Comparison of ENCODE assay signal across 8 cellular contexts in genomic region chr7:32941181-32941995, GRCh38. TPM values are rescaled to one million over a fixed set of nuclear protein-coding genes. Genes with fewer than 3 reads are reported as not detected.
DNase-seq lines count a peak whose midpoint lies in the region; FAIRE-seq and TF ChIP-seq lines count a peak whose summit lies in the region.

No MANE protein-coding gene starts in this region.

- H3K27me3 ChIP-seq in BLaER1 (peaks cover 28% of the 10 kb centered on the region), breast epithelium (no peaks in the 10 kb centered on the region)

- peaks cover 8 to 23% (median 13%) of the 10 kb centered on the region in 3 donors for H3K4me1 Mint-ChIP-seq in IgD-negative memory B cell

- H3K4me2 ChIP-seq in BLaER1, result peak overlapping the region; percentile 96

- H3K4me1 ChIP-seq in BLaER1, result peaks cover 12% of the 10 kb centered on the region; the same call in 1 of the 2 replicates
- H3K4me1 ChIP-seq in breast epithelium, result peaks cover 0 to 4% of the 10 kb centered on the region in 2 donors
- no peaks in the 10 kb centered on the region for H3K4me1 ChIP-seq in mesodermal cell (ENCODE audit: control insufficient read depth, insufficient read depth, low read length, poor library complexity, severe bottlenecking)

- peaks cover 0 to 3% (median 0%) of the 10 kb centered on the region in 3 donors for H3K9me3 Mint-ChIP-seq in IgD-negative memory B cell

- H3K27me3 Mint-ChIP-seq in IgD-negative memory B cell, result no peaks in the 10 kb centered on the region

- TF ChIP-seq POLR2A in breast epithelium (IDR thresholded peaks at IDR 0.05) (no peak), GM12892 (IDR thresholded peaks at IDR 0.05; ENCODE audit: low read depth, low read length) (no peak)

- peak overlapping the region; percentile 94 to 99 (median 96) for H3K4me3 Mint-ChIP-seq in IgD-negative memory B cell

- intact Hi-C loops in breast epithelium (cut with DNase I; ENCODE audit: low total_unique reads), result no loop called here

- H3K27ac Mint-ChIP-seq in IgD-negative memory B cell, result peak overlapping the region in 2 of 3 donors; percentile 78 to 96

- H3K27ac ChIP-seq in BLaER1 (no peak overlapping the region), breast epithelium (peak overlapping the region; percentile 88 to 93), mesodermal cell (ENCODE audit: low read depth, low read length, severe bottlenecking) (no peak overlapping the region)

- no peak for TF ChIP-seq CTCF in breast epithelium (IDR thresholded peaks at IDR 0.05)

- H4K20me1 ChIP-seq in BLaER1, result no peaks in the 10 kb centered on the region

- H3K9me3 ChIP-seq in BLaER1 (peaks cover 14% of the 10 kb centered on the region), breast epithelium (no peaks in the 10 kb centered on the region), mesodermal cell (ENCODE audit: control insufficient read depth, low read length) (peaks cover 7% of the 10 kb centered on the region)

- H3K36me3 ChIP-seq in BLaER1 (no peaks in the 10 kb centered on the region), breast epithelium (no peaks in the 10 kb centered on the region), mesodermal cell (ENCODE audit: control insufficient read depth, insufficient read depth, low read length) (peaks cover 12% of the 10 kb centered on the region)

- no peak for DNase-seq in breast epithelium (ENCODE audit: low spot score in 2 of 2)
- DNase-seq in GM12892 (ENCODE audit: insufficient read length), result no peak
- DNase-seq in SKM-1 (lab: John Stamatoyannopoulos, UW; ENCODE audit: unreplicated experiment), result no peak
- DNase-seq in activated CD8-positive, alpha-beta memory T cell treated with anti-CD3 and anti-CD28 coated beads for 24 hours, result no peak
- no peak for DNase-seq in middle frontal gyrus (ENCODE audit: extremely low spot score, low spot score)

- peak overlapping the region; percentile 76 for H3K4me3 ChIP-seq in BLaER1
- peak overlapping the region; percentile 63 to 86 (median 86) for H3K4me3 ChIP-seq in breast epithelium
- H3K4me3 ChIP-seq in mesodermal cell (ENCODE audit: extremely low read depth, insufficient read depth, low read length, poor library complexity, severe bottlenecking), result peak overlapping the region; percentile 67

- no peak for FAIRE-seq in GM12892 (lab: Jason Lieb, UNC)

- peak overlapping the region; percentile 82; the same call in 1 of the 2 replicates for H3K9ac ChIP-seq in BLaER1

- 23 to 27% methylated on average over 5 to 6 of the region's 9 CpGs for WGBS in mesodermal cell (ENCODE audit: insufficient coverage in 2 of 2), 2 experiments

- peaks cover 3% of the 10 kb centered on the region for H3K36me3 Mint-ChIP-seq in IgD-negative memory B cell

RNA-seq across cellular contexts. Expression of gene FKBP9, which starts 15.9 kb away (rescaled TPM):
- 0.30 TPM for polyA plus RNA-seq in IgD-negative memory B cell
- 100 to 1,000 TPM in 2 of 3 donors, 10 to 100 TPM in 1; 74.9 to 236 (median 100) TPM for total RNA-seq in breast epithelium
- 47.4 TPM for polyA plus RNA-seq in mesodermal cell (2013, experiment 1 of 2)
- 47.6 TPM for polyA plus RNA-seq in mesodermal cell (2013, experiment 2 of 2)
- polyA plus RNA-seq in GM12892 (2012; ENCODE audit: missing spikeins), result 4.7 TPM

RNA-seq across cellular contexts. Expression of gene KBTBD2, which starts 49.8 kb away (rescaled TPM):
- 21.0 TPM for polyA plus RNA-seq in IgD-negative memory B cell
- 10 to 100 TPM; 36.7 to 55.9 (median 38.9) TPM for total RNA-seq in breast epithelium
- 49.4 TPM for polyA plus RNA-seq in mesodermal cell (2013, experiment 1 of 2)
- 48.4 TPM for polyA plus RNA-seq in mesodermal cell (2013, experiment 2 of 2)
- 10.0 TPM for polyA plus RNA-seq in GM12892 (2012; ENCODE audit: missing spikeins)

Comparison
In these comparisons a context has a peak if more than half of its experiments do, and no peak if none do; other contexts are left out.
1. H3K27ac ChIP-seq: peak in breast epithelium (2 of 2); none in BLaER1 (single experiment) and mesodermal cell (single experiment).
2. Peak in every context shown above with its lines, with median percentiles within 50 percentile points of each other: H3K4me3 ChIP-seq.